In the genomic region with DNA sequence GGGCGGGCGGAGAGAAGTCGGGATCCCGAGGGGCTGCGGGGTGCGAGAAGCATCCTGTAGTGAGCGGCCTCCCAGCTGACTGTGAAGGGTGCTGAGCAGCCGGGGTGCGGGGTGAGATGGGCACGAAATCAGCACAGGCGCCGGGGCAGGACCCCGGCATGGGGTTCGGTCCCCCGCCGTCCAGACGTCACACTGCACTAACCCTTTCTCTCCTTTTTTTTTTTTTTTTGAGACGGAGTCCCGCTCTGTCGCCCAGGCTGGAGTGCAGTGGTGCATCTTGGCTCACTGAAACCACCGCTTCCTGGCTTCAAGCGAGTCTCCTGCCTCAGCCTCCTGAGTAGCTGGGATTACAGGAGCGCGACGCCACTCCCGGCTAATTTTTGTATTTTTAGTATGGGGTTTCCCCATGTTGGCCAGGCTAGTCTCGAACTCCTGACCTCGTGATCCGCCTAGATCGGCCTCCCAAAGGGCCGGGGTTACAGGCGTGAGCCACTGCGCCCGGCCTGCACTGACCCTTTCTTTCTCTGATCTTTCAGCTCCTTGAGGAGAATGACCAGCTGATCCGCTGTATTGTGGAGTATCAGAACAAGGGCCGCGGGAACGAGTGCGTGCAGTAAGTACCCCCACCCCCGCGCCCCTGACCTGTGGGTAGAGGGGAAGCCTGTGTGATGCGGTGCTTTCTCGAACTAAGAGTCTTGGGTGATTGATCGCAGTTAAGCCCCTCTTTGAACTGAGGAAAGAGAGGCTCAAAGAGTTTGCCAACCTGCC, we compare ENCODE assay signal across 1 cellular context.
TF ChIP-seq lines count a peak whose summit lies in the region.

No MANE protein-coding gene starts in this region.

TF ChIP-seq in GM12878, 131 proteins besides CTCF, POLR2A, EP300 and RAD21 (continues in another document):
- TF ChIP-seq MTA3 (IDR thresholded peaks at IDR 0.05; ENCODE audit: borderline replicate concordance, low read length), result no peak
- TF ChIP-seq TAF1 (IDR thresholded peaks at IDR 0.05; ENCODE audit: borderline replicate concordance, low read depth, low read length), result no peak
- no peak for TF ChIP-seq POLR2AphosphoS2 (IDR thresholded peaks at IDR 0.05; ENCODE audit: low read depth, low read length)
- TF ChIP-seq SMARCA5 (IDR thresholded peaks at IDR 0.05), result no peak
- 0 out of 3 replicates have a peak, but pooled peaks of 1 of the 2 experiments have one; percentile 28 for TF ChIP-seq EGR1 (IDR thresholded peaks at IDR 0.05; ENCODE audit: borderline replicate concordance in 1 of 2, low read depth in 2 of 2, low read length in 2 of 2)
- 0 out of 2 replicates have a peak, but pooled peaks have one; percentile 18 for TF ChIP-seq NR2F1 (conservative IDR thresholded peaks at IDR 0.05)
- TF ChIP-seq, protein P1, sequence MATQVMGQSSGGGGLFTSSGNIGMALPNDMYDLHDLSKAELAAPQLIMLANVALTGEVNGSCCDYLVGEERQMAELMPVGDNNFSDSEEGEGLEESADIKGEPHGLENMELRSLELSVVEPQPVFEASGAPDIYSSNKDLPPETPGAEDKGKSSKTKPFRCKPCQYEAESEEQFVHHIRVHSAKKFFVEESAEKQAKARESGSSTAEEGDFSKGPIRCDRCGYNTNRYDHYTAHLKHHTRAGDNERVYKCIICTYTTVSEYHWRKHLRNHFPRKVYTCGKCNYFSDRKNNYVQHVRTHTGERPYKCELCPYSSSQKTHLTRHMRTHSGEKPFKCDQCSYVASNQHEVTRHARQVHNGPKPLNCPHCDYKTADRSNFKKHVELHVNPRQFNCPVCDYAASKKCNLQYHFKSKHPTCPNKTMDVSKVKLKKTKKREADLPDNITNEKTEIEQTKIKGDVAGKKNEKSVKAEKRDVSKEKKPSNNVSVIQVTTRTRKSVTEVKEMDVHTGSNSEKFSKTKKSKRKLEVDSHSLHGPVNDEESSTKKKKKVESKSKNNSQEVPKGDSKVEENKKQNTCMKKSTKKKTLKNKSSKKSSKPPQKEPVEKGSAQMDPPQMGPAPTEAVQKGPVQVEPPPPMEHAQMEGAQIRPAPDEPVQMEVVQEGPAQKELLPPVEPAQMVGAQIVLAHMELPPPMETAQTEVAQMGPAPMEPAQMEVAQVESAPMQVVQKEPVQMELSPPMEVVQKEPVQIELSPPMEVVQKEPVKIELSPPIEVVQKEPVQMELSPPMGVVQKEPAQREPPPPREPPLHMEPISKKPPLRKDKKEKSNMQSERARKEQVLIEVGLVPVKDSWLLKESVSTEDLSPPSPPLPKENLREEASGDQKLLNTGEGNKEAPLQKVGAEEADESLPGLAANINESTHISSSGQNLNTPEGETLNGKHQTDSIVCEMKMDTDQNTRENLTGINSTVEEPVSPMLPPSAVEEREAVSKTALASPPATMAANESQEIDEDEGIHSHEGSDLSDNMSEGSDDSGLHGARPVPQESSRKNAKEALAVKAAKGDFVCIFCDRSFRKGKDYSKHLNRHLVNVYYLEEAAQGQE (IDR thresholded peaks at IDR 0.05; ENCODE audit: low read depth, low read length), result no peak
- TF ChIP-seq ATF7 (IDR thresholded peaks at IDR 0.05; ENCODE audit: low read depth), result no peak
- TF ChIP-seq, protein P2, sequence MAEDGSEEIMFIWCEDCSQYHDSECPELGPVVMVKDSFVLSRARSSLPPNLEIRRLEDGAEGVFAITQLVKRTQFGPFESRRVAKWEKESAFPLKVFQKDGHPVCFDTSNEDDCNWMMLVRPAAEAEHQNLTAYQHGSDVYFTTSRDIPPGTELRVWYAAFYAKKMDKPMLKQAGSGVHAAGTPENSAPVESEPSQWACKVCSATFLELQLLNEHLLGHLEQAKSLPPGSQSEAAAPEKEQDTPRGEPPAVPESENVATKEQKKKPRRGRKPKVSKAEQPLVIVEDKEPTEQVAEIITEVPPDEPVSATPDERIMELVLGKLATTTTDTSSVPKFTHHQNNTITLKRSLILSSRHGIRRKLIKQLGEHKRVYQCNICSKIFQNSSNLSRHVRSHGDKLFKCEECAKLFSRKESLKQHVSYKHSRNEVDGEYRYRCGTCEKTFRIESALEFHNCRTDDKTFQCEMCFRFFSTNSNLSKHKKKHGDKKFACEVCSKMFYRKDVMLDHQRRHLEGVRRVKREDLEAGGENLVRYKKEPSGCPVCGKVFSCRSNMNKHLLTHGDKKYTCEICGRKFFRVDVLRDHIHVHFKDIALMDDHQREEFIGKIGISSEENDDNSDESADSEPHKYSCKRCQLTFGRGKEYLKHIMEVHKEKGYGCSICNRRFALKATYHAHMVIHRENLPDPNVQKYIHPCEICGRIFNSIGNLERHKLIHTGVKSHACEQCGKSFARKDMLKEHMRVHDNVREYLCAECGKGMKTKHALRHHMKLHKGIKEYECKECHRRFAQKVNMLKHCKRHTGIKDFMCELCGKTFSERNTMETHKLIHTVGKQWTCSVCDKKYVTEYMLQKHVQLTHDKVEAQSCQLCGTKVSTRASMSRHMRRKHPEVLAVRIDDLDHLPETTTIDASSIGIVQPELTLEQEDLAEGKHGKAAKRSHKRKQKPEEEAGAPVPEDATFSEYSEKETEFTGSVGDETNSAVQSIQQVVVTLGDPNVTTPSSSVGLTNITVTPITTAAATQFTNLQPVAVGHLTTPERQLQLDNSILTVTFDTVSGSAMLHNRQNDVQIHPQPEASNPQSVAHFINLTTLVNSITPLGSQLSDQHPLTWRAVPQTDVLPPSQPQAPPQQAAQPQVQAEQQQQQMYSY (CRISPR knock-in tag; IDR thresholded peaks at IDR 0.05), result no peak
- TF ChIP-seq NBN (IDR thresholded peaks at IDR 0.05), result 0 out of 2 replicates have a peak, but pooled peaks have one; percentile 15
- no peak for TF ChIP-seq ETV6 (conservative IDR thresholded peaks at IDR 0.05 in 1 of 2, IDR thresholded peaks at IDR 0.05 in 1 of 2; ENCODE audit: borderline replicate concordance in 1 of 2, low read depth in 1 of 2)
- TF ChIP-seq KDM1A (IDR thresholded peaks at IDR 0.05; ENCODE audit: borderline replicate concordance), result no peak
- no peak for TF ChIP-seq BHLHE40 (IDR thresholded peaks at IDR 0.05; ENCODE audit: borderline replicate concordance in 1 of 2, low read depth in 2 of 2, low read length in 1 of 2)
- TF ChIP-seq SIN3A (IDR thresholded peaks at IDR 0.05; ENCODE audit: low read depth, low read length), result peak; percentile 29; the same call in 1 of the 2 replicates
- no peak for TF ChIP-seq STAT1 (conservative IDR thresholded peaks at IDR 0.05)
- TF ChIP-seq IKZF1 (conservative IDR thresholded peaks at IDR 0.05), result 0 out of 2 replicates have a peak, but pooled peaks have one; percentile 13
- no peak for TF ChIP-seq MTA2 (IDR thresholded peaks at IDR 0.05; ENCODE audit: low read depth)
- TF ChIP-seq BMI1 (IDR thresholded peaks at IDR 0.05; ENCODE audit: borderline replicate concordance), result no peak
- no peak for TF ChIP-seq MXI1 (IDR thresholded peaks at IDR 0.05; ENCODE audit: low read depth, low read length)
- TF ChIP-seq, protein P3, sequence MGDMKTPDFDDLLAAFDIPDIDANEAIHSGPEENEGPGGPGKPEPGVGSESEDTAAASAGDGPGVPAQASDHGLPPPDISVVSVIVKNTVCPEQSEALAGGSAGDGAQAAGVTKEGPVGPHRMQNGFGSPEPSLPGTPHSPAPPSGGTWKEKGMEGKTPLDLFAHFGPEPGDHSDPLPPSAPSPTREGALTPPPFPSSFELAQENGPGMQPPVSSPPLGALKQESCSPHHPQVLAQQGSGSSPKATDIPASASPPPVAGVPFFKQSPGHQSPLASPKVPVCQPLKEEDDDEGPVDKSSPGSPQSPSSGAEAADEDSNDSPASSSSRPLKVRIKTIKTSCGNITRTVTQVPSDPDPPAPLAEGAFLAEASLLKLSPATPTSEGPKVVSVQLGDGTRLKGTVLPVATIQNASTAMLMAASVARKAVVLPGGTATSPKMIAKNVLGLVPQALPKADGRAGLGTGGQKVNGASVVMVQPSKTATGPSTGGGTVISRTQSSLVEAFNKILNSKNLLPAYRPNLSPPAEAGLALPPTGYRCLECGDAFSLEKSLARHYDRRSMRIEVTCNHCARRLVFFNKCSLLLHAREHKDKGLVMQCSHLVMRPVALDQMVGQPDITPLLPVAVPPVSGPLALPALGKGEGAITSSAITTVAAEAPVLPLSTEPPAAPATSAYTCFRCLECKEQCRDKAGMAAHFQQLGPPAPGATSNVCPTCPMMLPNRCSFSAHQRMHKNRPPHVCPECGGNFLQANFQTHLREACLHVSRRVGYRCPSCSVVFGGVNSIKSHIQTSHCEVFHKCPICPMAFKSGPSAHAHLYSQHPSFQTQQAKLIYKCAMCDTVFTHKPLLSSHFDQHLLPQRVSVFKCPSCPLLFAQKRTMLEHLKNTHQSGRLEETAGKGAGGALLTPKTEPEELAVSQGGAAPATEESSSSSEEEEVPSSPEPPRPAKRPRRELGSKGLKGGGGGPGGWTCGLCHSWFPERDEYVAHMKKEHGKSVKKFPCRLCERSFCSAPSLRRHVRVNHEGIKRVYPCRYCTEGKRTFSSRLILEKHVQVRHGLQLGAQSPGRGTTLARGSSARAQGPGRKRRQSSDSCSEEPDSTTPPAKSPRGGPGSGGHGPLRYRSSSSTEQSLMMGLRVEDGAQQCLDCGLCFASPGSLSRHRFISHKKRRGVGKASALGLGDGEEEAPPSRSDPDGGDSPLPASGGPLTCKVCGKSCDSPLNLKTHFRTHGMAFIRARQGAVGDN (IDR thresholded peaks at IDR 0.05), result no peak
- TF ChIP-seq, protein P4, sequence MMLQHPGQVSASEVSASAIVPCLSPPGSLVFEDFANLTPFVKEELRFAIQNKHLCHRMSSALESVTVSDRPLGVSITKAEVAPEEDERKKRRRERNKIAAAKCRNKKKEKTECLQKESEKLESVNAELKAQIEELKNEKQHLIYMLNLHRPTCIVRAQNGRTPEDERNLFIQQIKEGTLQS (IDR thresholded peaks at IDR 0.05; ENCODE audit: borderline replicate concordance, extremely low read depth, low read depth, low read length), result no peak
- TF ChIP-seq, protein P5, sequence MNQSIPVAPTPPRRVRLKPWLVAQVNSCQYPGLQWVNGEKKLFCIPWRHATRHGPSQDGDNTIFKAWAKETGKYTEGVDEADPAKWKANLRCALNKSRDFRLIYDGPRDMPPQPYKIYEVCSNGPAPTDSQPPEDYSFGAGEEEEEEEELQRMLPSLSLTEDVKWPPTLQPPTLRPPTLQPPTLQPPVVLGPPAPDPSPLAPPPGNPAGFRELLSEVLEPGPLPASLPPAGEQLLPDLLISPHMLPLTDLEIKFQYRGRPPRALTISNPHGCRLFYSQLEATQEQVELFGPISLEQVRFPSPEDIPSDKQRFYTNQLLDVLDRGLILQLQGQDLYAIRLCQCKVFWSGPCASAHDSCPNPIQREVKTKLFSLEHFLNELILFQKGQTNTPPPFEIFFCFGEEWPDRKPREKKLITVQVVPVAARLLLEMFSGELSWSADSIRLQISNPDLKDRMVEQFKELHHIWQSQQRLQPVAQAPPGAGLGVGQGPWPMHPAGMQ (IDR thresholded peaks at IDR 0.05; ENCODE audit: borderline replicate concordance), result no peak
- TF ChIP-seq RELA (IDR thresholded peaks at IDR 0.05; ENCODE audit: borderline replicate concordance, partially characterized antibody), result no peak
- TF ChIP-seq, protein P6, sequence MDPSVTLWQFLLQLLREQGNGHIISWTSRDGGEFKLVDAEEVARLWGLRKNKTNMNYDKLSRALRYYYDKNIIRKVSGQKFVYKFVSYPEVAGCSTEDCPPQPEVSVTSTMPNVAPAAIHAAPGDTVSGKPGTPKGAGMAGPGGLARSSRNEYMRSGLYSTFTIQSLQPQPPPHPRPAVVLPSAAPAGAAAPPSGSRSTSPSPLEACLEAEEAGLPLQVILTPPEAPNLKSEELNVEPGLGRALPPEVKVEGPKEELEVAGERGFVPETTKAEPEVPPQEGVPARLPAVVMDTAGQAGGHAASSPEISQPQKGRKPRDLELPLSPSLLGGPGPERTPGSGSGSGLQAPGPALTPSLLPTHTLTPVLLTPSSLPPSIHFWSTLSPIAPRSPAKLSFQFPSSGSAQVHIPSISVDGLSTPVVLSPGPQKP (IDR thresholded peaks at IDR 0.05; ENCODE audit: low read depth, low read length), result no peak
- TF ChIP-seq, protein P7, sequence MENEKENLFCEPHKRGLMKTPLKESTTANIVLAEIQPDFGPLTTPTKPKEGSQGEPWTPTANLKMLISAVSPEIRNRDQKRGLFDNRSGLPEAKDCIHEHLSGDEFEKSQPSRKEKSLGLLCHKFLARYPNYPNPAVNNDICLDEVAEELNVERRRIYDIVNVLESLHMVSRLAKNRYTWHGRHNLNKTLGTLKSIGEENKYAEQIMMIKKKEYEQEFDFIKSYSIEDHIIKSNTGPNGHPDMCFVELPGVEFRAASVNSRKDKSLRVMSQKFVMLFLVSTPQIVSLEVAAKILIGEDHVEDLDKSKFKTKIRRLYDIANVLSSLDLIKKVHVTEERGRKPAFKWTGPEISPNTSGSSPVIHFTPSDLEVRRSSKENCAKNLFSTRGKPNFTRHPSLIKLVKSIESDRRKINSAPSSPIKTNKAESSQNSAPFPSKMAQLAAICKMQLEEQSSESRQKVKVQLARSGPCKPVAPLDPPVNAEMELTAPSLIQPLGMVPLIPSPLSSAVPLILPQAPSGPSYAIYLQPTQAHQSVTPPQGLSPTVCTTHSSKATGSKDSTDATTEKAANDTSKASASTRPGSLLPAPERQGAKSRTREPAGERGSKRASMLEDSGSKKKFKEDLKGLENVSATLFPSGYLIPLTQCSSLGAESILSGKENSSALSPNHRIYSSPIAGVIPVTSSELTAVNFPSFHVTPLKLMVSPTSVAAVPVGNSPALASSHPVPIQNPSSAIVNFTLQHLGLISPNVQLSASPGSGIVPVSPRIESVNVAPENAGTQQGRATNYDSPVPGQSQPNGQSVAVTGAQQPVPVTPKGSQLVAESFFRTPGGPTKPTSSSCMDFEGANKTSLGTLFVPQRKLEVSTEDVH (IDR thresholded peaks at IDR 0.05; ENCODE audit: low read depth, partially characterized antibody), result no peak
- TF ChIP-seq SP1 (IDR thresholded peaks at IDR 0.05; ENCODE audit: low read depth, low read length), result no peak
- no peak for TF ChIP-seq MYB (IDR thresholded peaks at IDR 0.05; ENCODE audit: borderline replicate concordance, low read depth, low read length)
- TF ChIP-seq, protein P8, sequence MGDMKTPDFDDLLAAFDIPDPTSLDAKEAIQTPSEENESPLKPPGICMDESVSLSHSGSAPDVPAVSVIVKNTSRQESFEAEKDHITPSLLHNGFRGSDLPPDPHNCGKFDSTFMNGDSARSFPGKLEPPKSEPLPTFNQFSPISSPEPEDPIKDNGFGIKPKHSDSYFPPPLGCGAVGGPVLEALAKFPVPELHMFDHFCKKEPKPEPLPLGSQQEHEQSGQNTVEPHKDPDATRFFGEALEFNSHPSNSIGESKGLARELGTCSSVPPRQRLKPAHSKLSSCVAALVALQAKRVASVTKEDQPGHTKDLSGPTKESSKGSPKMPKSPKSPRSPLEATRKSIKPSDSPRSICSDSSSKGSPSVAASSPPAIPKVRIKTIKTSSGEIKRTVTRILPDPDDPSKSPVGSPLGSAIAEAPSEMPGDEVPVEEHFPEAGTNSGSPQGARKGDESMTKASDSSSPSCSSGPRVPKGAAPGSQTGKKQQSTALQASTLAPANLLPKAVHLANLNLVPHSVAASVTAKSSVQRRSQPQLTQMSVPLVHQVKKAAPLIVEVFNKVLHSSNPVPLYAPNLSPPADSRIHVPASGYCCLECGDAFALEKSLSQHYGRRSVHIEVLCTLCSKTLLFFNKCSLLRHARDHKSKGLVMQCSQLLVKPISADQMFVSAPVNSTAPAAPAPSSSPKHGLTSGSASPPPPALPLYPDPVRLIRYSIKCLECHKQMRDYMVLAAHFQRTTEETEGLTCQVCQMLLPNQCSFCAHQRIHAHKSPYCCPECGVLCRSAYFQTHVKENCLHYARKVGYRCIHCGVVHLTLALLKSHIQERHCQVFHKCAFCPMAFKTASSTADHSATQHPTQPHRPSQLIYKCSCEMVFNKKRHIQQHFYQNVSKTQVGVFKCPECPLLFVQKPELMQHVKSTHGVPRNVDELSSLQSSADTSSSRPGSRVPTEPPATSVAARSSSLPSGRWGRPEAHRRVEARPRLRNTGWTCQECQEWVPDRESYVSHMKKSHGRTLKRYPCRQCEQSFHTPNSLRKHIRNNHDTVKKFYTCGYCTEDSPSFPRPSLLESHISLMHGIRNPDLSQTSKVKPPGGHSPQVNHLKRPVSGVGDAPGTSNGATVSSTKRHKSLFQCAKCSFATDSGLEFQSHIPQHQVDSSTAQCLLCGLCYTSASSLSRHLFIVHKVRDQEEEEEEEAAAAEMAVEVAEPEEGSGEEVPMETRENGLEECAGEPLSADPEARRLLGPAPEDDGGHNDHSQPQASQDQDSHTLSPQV (IDR thresholded peaks at IDR 0.05), result no peak
- TF ChIP-seq DPF2 (IDR thresholded peaks at IDR 0.05), result 0 out of 2 replicates have a peak, but pooled peaks have one; percentile 20
- 0 out of 2 replicates have a peak, but pooled peaks have one; percentile 11 for TF ChIP-seq CREB1 (IDR thresholded peaks at IDR 0.05; ENCODE audit: low read depth)
